Comparison of ENCODE assay signal across 2 cellular contexts in the genomic region with DNA sequence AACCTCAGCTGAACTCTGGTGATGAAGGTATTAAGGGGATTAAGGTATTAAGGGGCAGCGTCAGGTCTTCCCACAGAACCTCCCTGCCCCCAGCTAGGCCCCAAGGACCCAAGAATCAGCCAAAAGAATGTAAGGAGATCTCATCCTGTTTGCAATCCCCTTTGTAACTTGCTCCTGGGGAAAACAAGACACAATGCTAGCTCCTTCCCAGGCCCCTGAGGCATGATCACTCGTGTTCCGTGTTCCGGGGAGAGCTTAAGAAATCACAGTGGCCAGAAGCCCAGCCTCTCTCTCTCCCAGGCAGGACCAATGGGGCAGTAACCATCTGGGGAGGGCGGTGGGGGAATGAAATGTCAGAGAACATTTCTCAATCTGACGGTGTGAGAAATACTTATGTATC.
TF ChIP-seq lines count a peak whose summit lies in the region.

No MANE protein-coding gene starts in this region.

TF ChIP-seq in HCT116, 20 proteins besides CTCF, POLR2A, EP300 and RAD21 (continued from another document):
- TF ChIP-seq SP1 (IDR thresholded peaks at IDR 0.05; ENCODE audit: low read depth) = no peak
TF ChIP-seq in HCT116: peak in this region for 0.

TF ChIP-seq in SK-N-SH treated with all-trans-retinoic acid at 6 μM for 48 hours, 23 proteins besides CTCF, POLR2A, EP300 and RAD21 (continued from another document):
- TF ChIP-seq, protein P1, sequence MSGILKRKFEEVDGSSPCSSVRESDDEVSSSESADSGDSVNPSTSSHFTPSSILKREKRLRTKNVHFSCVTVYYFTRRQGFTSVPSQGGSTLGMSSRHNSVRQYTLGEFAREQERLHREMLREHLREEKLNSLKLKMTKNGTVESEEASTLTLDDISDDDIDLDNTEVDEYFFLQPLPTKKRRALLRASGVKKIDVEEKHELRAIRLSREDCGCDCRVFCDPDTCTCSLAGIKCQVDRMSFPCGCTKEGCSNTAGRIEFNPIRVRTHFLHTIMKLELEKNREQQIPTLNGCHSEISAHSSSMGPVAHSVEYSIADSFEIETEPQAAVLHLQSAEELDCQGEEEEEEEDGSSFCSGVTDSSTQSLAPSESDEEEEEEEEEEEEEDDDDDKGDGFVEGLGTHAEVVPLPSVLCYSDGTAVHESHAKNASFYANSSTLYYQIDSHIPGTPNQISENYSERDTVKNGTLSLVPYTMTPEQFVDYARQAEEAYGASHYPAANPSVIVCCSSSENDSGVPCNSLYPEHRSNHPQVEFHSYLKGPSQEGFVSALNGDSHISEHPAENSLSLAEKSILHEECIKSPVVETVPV (CRISPR knock-in tag; IDR thresholded peaks at IDR 0.05) = no peak
- TF ChIP-seq ZFP3 (CRISPR knock-in tag; IDR thresholded peaks at IDR 0.05) (no peak), CSDC2 (CRISPR knock-in tag; IDR thresholded peaks at IDR 0.05) (no peak), ZFP30 (CRISPR knock-in tag; IDR thresholded peaks at IDR 0.05) (no peak), ZNF565 (CRISPR knock-in tag; conservative IDR thresholded peaks at IDR 0.05; ENCODE audit: low read depth) (no peak), ESRRG (CRISPR knock-in tag; IDR thresholded peaks at IDR 0.05) (no peak), ZC3H10 (CRISPR knock-in tag; IDR thresholded peaks at IDR 0.05) (no peak), ARNTL (CRISPR knock-in tag; IDR thresholded peaks at IDR 0.05; ENCODE audit: borderline replicate concordance, low read depth) (no peak), OSR1 (CRISPR knock-in tag; IDR thresholded peaks at IDR 0.05) (no peak), ZNF70 (CRISPR knock-in tag; IDR thresholded peaks at IDR 0.05) (no peak)
- TF ChIP-seq, protein P2, sequence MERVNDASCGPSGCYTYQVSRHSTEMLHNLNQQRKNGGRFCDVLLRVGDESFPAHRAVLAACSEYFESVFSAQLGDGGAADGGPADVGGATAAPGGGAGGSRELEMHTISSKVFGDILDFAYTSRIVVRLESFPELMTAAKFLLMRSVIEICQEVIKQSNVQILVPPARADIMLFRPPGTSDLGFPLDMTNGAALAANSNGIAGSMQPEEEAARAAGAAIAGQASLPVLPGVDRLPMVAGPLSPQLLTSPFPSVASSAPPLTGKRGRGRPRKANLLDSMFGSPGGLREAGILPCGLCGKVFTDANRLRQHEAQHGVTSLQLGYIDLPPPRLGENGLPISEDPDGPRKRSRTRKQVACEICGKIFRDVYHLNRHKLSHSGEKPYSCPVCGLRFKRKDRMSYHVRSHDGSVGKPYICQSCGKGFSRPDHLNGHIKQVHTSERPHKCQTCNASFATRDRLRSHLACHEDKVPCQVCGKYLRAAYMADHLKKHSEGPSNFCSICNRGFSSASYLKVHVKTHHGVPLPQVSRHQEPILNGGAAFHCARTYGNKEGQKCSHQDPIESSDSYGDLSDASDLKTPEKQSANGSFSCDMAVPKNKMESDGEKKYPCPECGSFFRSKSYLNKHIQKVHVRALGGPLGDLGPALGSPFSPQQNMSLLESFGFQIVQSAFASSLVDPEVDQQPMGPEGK (CRISPR knock-in tag; IDR thresholded peaks at IDR 0.05; ENCODE audit: borderline replicate concordance) = no peak
